ENCODE assay signal across 18 cellular contexts in the genomic region with DNA sequence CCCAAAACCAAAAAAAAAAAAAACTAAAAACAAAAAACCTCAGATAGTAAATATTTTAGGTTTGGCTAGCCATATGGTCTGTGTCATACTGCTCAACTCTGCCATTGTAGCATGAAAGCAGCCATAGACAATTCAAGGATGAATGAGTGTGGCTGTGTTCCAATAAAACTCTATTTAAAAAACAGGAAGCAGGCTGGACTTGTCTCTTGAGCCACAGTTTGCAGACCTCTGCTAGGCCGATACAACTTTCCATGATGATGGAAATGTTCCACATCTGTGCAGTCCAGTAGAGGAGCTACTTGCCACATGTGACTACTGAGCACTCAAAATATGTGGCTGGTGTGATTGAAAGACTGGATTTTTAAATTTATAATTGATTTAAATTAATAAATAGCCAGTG. TPM values are rescaled to one million over a fixed set of nuclear protein-coding genes. Genes with fewer than 3 reads are reported as not detected.
DNase-seq lines count a peak whose midpoint lies in the region; ATAC-seq, FAIRE-seq and TF ChIP-seq lines count a peak whose summit lies in the region.
"Had no signal": no experiment of that assay in that cellular context is flagged by ENCODE, and none has a peak within 500 bp of the region (broad histone marks: within the 10 kb centered on the region; RNA-seq: fewer than 3 reads in every experiment).

No MANE protein-coding gene starts in this region.

- TF ChIP-seq CTCF in upper lobe of right lung (IDR thresholded peaks at IDR 0.05): no peak
- TF ChIP-seq CTCF in CD14-positive monocyte (IDR thresholded peaks at IDR 0.05): no peak

- H3K4me1 Mint-ChIP-seq in CD14-positive monocyte: no peaks in the 10 kb centered on the region
- H3K4me1 Mint-ChIP-seq: CD8-positive, alpha-beta memory T cell; naive thymus-derived CD4-positive, alpha-beta T cell had no signal

- H3K4me3 Mint-ChIP-seq in CD14-positive monocyte: no peak overlapping the region
- H3K4me3 Mint-ChIP-seq: activated CD8-positive, alpha-beta memory T cell treated with anti-CD3 and anti-CD28 coated beads, Interleukin-2, amount 10 ng/mL, durations not matched to agents 7 days and 5 days; CD8-positive, alpha-beta memory T cell; naive thymus-derived CD4-positive, alpha-beta T cell had no signal

- H3K9me3 Mint-ChIP-seq in CD14-positive monocyte: peaks cover 0 to 2% (median 0%) of the 10 kb centered on the region in 7 donors
- H3K9me3 Mint-ChIP-seq: CD8-positive, alpha-beta memory T cell; naive thymus-derived CD4-positive, alpha-beta T cell had no signal

- peak; percentile 36 for ATAC-seq in upper lobe of right lung
- ATAC-seq: activated CD8-positive, alpha-beta memory T cell treated with anti-CD3 and anti-CD28 coated beads, Interleukin-2, amount 10 ng/mL, durations not matched to agents 7 days and 5 days; naive thymus-derived CD4-positive, alpha-beta T cell had no signal

- peak; percentile 1 for DNase-seq in NCI-H1694 treated with DMSO at 0.1 percent for 48 hours (lab: John Stamatoyannopoulos, UW)
- no peak for DNase-seq in NCI-H1694 (lab: John Stamatoyannopoulos, UW)
- DNase-seq in left kidney (ENCODE audit: low read depth, low spot score): peak; percentile 55
- DNase-seq in upper lobe of right lung: no peak
- no peak for DNase-seq in RCC 7860 (ENCODE audit: low spot score)
- DNase-seq in CD14-positive monocyte (ENCODE audit: low spot score): no peak
- no peak for DNase-seq in activated CD4-positive, alpha-beta T cell treated with anti-CD3 and anti-CD28 coated beads, Interleukin-2, amount 50 U/mL, for 4 hours
- DNase-seq: activated CD8-positive, alpha-beta memory T cell treated with anti-CD3 and anti-CD28 coated beads, Interleukin-2, amount 10 ng/mL, durations not matched to agents 7 days and 5 days; activated naive CD4-positive, alpha-beta T cell; CD8-positive, alpha-beta memory T cell; naive thymus-derived CD4-positive, alpha-beta T cell; NCI-H2171; stimulated activated CD4-positive, alpha-beta T cell treated with anti-CD3 and anti-CD28 coated beads, Interleukin-4, amount 100 ng/mL, for 24 hours; transverse colon; WERI-Rb-1 had no signal

- peaks cover 0 to 3% (median 1%) of the 10 kb centered on the region in 3 donors for H3K27me3 Mint-ChIP-seq in CD14-positive monocyte (ENCODE audit: low read depth in 3 of 3)

- H3K4me3 ChIP-seq in upper lobe of right lung: no peak overlapping the region
- H3K4me3 ChIP-seq: transverse colon had no signal

- intact Hi-C loops in upper lobe of right lung (cut with DNase I) (no loop called here), CD14-positive monocyte (cut with micrococcal nuclease) (no loop called here)

- no peaks in the 10 kb centered on the region for H3K27me3 ChIP-seq in upper lobe of right lung
- H3K27me3 ChIP-seq: transverse colon had no signal

- no peak overlapping the region for H3K27ac Mint-ChIP-seq in CD14-positive monocyte
- H3K27ac Mint-ChIP-seq: activated CD8-positive, alpha-beta memory T cell treated with anti-CD3 and anti-CD28 coated beads, Interleukin-2, amount 10 ng/mL, durations not matched to agents 7 days and 5 days; CD8-positive, alpha-beta memory T cell; naive thymus-derived CD4-positive, alpha-beta T cell had no signal

- H3K9me3 ChIP-seq in upper lobe of right lung: no peaks in the 10 kb centered on the region
- H3K9me3 ChIP-seq: transverse colon had no signal

- FAIRE-seq in endometrium (lab: Jason Lieb, UNC): peak; percentile 99
- FAIRE-seq in RCC 7860 (lab: Jason Lieb, UNC): no peak

- no peaks in the 10 kb centered on the region for H3K36me3 Mint-ChIP-seq in CD14-positive monocyte
- H3K36me3 Mint-ChIP-seq: activated CD8-positive, alpha-beta memory T cell treated with anti-CD3 and anti-CD28 coated beads, Interleukin-2, amount 10 ng/mL, durations not matched to agents 7 days and 5 days; CD8-positive, alpha-beta memory T cell; naive thymus-derived CD4-positive, alpha-beta T cell had no signal

- no peak overlapping the region for H3K27ac ChIP-seq in upper lobe of right lung
- H3K27ac ChIP-seq: WERI-Rb-1 had no signal

- H3K4me1 ChIP-seq in upper lobe of right lung: peaks cover 4% of the 10 kb centered on the region

- no peaks in the 10 kb centered on the region for H3K36me3 ChIP-seq in upper lobe of right lung
- H3K36me3 ChIP-seq: transverse colon, WERI-Rb-1 had no signal

RNA-seq across cellular contexts. Expression of a gene that starts 11.1 kb away (rescaled TPM):
- total RNA-seq in upper lobe of right lung: 0.55 TPM
- not detected for polyA plus RNA-seq in CD14-positive monocyte
- total RNA-seq: G401, kidney epithelial cell had no signal

RNA-seq across cellular contexts. Expression of a gene that starts 22.4 kb away (rescaled TPM):
- total RNA-seq in upper lobe of right lung: 36.4 TPM
- 10 to 100 TPM; 25.6 to 30.1 TPM for polyA plus RNA-seq in CD14-positive monocyte

RNA-seq across cellular contexts. Expression of a gene that starts 22.7 kb away (rescaled TPM):
- total RNA-seq in upper lobe of right lung: 26.5 TPM
- polyA plus RNA-seq in CD14-positive monocyte: 1 to 10 TPM; 3.3 to 3.6 TPM

Comparison
In these comparisons a context has a peak if more than half of its experiments do, and no peak if none do; other contexts are left out.
1. DNase-seq: peak in NCI-H1694 treated with DMSO at 0.1 percent for 48 hours (single experiment) and left kidney (single experiment); none in NCI-H1694 (single experiment), upper lobe of right lung (single experiment), RCC 7860 (single experiment), CD14-positive monocyte (single experiment) and activated CD4-positive, alpha-beta T cell treated with anti-CD3 and anti-CD28 coated beads, Interleukin-2, amount 50 U/mL, for 4 hours (0 of 2).